8 cellular contexts compared by ENCODE assay signal in genomic region chr2:72887836-72888437, GRCh38. TPM values are rescaled to one million over a fixed set of nuclear protein-coding genes. Genes with fewer than 3 reads are reported as not detected.
DNase-seq lines count a peak whose midpoint lies in the region; ATAC-seq, FAIRE-seq and TF ChIP-seq lines count a peak whose summit lies in the region.

No MANE protein-coding gene starts in this region.

- peak; percentile 39 for ATAC-seq in HG03457 (IDR thresholded peaks at IDR 0.05; ENCODE audit: unreplicated experiment)
- peak; percentile 54 for ATAC-seq in effector memory CD8-positive, alpha-beta T cell (replicated peaks)
- peak; percentile 85 for ATAC-seq in lung (ENCODE audit: insufficient read depth, low FRiP score)

- no peaks in the 10 kb centered on the region for H3K27me3 ChIP-seq in BE2C
- H3K27me3 ChIP-seq in lung (ENCODE audit: control insufficient read depth, insufficient read depth): no peaks in the 10 kb centered on the region

- H3K9me3 Mint-ChIP-seq in effector memory CD8-positive, alpha-beta T cell: peaks cover 0 to 2% of the 10 kb centered on the region in 2 donors

- H3K36me3 ChIP-seq in BE2C (no peaks in the 10 kb centered on the region), lung (ENCODE audit: control insufficient read depth in 2 of 2, insufficient read depth in 2 of 2, low read length in 2 of 2) (peaks cover 0 to 16% of the 10 kb centered on the region in 2 donors)

- H3K4me1 ChIP-seq in BE2C (no peaks in the 10 kb centered on the region), lung (ENCODE audit: control insufficient read depth in 2 of 2, insufficient read depth in 2 of 2, low read length in 2 of 2) (peaks cover 0 to 8% of the 10 kb centered on the region in 2 donors)

- TF ChIP-seq CTCF in BE2C (IDR thresholded peaks at IDR 0.05; ENCODE audit: low read depth, low read length) (peak; percentile 87), lung (IDR thresholded peaks at IDR 0.05; ENCODE audit: control extremely low read depth, extremely low read depth) (peak; percentile 52)

- peak; percentile 83 for DNase-seq in BE2C
- DNase-seq in GM19239 (ENCODE audit: insufficient read length, low spot score): peak; percentile 48
- DNase-seq in NCI-H524 (lab: John Stamatoyannopoulos, UW): peak; percentile 79 to 87
- peak; percentile 25 to 42 for DNase-seq in activated CD4-positive, alpha-beta T cell treated with anti-CD3 and anti-CD28 coated beads, Interleukin-2, amount 50 U/mL, for 4 hours
- DNase-seq in effector memory CD8-positive, alpha-beta T cell: peak; percentile 13 to 31 (median 28)
- DNase-seq in lung (ENCODE audit: low spot score): peak; percentile 92
- DNase-seq in stimulated activated CD4-positive, alpha-beta T cell treated with anti-CD3 and anti-CD28 coated beads, TNF-alpha, amount 100 ng/mL, for 24 hours (ENCODE audit: low read depth in 3 of 3): peak; percentile 33 to 67 (median 37)

- peak; percentile 42 for FAIRE-seq in GM19239 (lab: Jason Lieb, UNC)

- H3K27me3 Mint-ChIP-seq in effector memory CD8-positive, alpha-beta T cell: peaks cover 67 to 89% of the 10 kb centered on the region in 2 donors

- WGBS in lung, 2 donors: 10 to 13% methylated on average over 16 of the region's 16 CpGs

- H3K27ac Mint-ChIP-seq in effector memory CD8-positive, alpha-beta T cell: no peak overlapping the region

- peak overlapping the region; percentile 80 to 83 for H3K4me3 Mint-ChIP-seq in effector memory CD8-positive, alpha-beta T cell

- H3K27ac ChIP-seq in lung (ENCODE audit: low read depth in 1 of 2, low read length in 1 of 2): peak overlapping the region; percentile 74 to 86

- H3K9me3 ChIP-seq in BE2C: no peaks in the 10 kb centered on the region
- no peaks in the 10 kb centered on the region for H3K9me3 ChIP-seq in lung (ENCODE audit: control insufficient read depth in 2 of 2, insufficient read depth in 1 of 2, low read length in 1 of 2)

- H3K4me3 ChIP-seq in BE2C (ENCODE audit: low read depth, low read length): peak overlapping the region; percentile 61
- peak overlapping the region; percentile 59 for H3K4me3 ChIP-seq in lung

- H3K36me3 Mint-ChIP-seq in effector memory CD8-positive, alpha-beta T cell (ENCODE audit: insufficient read depth): no peaks in the 10 kb centered on the region

- peaks cover 0 to 9% of the 10 kb centered on the region in 2 donors for H3K4me1 Mint-ChIP-seq in effector memory CD8-positive, alpha-beta T cell (ENCODE audit: low read depth in 2 of 2)

RNA-seq across cellular contexts. Expression of gene SPR, which starts 0.7 kb away (rescaled TPM):
- 4.8 TPM for polyA plus RNA-seq in BE2C (2012; ENCODE audit: insufficient read depth, insufficient read length, low read depth)
- total RNA-seq in lung: 10 to 100 TPM; 11.1 to 38.0 TPM
- 10 to 100 TPM; 31.6 to 32.2 TPM for polyA plus RNA-seq in lung

RNA-seq across cellular contexts. Expression of gene EMX1, which starts 29.4 kb away (rescaled TPM):
- polyA plus RNA-seq in BE2C (2012; ENCODE audit: insufficient read depth, insufficient read length, low read depth): not detected
- total RNA-seq in lung: under 1 TPM in 1 of 2 donors, not detected in 1; 0.12 TPM
- polyA plus RNA-seq in lung: under 1 TPM in 1 of 2 donors, not detected in 1; 0.02 TPM

Comparison
In these comparisons a context has a peak if more than half of its experiments do, and no peak if none do; other contexts are left out.
1. Peak in every context shown above with its lines: DNase-seq, ATAC-seq, H3K4me3 ChIP-seq and H3K27ac ChIP-seq.
2. DNase-seq: peak in every context shown above with its lines; median percentile 92 in lung; 83 in BE2C; 83 in NCI-H524; 48 in GM19239; 37 in stimulated activated CD4-positive, alpha-beta T cell treated with anti-CD3 and anti-CD28 coated beads, TNF-alpha, amount 100 ng/mL, for 24 hours; 34 in activated CD4-positive, alpha-beta T cell treated with anti-CD3 and anti-CD28 coated beads, Interleukin-2, amount 50 U/mL, for 4 hours; 28 in effector memory CD8-positive, alpha-beta T cell.